In the genomic region with DNA sequence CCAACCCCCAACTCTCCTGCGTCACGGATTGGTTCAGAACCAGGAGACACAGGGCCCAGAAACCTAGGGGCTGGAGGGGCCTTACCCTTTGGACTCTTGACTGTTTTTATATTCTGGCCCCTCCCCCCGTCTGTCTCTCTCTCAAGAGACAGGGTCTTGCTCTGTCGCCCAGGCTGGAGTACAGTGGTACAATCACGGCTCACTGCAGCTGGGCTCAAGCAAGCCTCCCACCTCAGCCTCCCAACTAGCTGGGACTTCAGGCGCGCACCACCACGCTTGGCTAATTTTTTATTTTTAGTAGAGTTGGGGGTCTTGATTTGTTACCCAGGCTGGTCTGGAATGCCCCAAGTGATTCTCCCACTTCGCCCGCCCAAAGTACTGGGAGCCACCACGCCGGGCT, we compare ENCODE assay signal across 1 cellular context.
TF ChIP-seq lines count a peak whose summit lies in the region.

No MANE protein-coding gene starts in this region.

TF ChIP-seq in HepG2, 621 proteins besides CTCF, POLR2A, EP300 and RAD21 (continued from another document):
- no peak for TF ChIP-seq PCBP1 (IDR thresholded peaks at IDR 0.05; ENCODE audit: borderline replicate concordance, low read depth, low read length)
- TF ChIP-seq, protein P1, sequence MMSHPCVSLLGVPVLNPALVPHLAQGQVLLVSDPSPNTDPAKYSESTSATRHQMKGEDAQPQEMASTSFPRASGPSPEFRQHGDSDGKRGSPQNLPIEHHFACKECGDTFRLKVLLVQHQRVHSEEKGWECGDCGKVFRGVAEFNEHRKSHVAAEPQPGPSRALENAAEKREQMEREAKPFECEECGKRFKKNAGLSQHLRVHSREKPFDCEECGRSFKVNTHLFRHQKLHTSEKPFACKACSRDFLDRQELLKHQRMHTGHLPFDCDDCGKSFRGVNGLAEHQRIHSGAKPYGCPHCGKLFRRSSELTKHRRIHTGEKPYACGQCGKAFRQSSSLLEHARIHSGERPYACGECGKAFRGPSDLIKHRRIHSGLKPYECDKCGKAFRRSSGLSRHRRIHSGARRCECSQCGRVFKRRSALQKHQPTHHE (CRISPR knock-in tag; IDR thresholded peaks at IDR 0.05; ENCODE audit: borderline replicate concordance), result no peak
- no peak for TF ChIP-seq HNRNPK (IDR thresholded peaks at IDR 0.05; ENCODE audit: low read depth, low read length, poor library complexity, severe bottlenecking)
- TF ChIP-seq ZNF224 (CRISPR knock-in tag; IDR thresholded peaks at IDR 0.05), result no peak
- TF ChIP-seq FOXA1 (IDR thresholded peaks at IDR 0.05), result no peak
- no peak for TF ChIP-seq FOXA1 (CRISPR knock-in tag; IDR thresholded peaks at IDR 0.05)
- TF ChIP-seq AFF4 (CRISPR knock-in tag; IDR thresholded peaks at IDR 0.05), result no peak
- TF ChIP-seq ZNF230 (CRISPR knock-in tag; IDR thresholded peaks at IDR 0.05), result no peak
- TF ChIP-seq, protein P2, sequence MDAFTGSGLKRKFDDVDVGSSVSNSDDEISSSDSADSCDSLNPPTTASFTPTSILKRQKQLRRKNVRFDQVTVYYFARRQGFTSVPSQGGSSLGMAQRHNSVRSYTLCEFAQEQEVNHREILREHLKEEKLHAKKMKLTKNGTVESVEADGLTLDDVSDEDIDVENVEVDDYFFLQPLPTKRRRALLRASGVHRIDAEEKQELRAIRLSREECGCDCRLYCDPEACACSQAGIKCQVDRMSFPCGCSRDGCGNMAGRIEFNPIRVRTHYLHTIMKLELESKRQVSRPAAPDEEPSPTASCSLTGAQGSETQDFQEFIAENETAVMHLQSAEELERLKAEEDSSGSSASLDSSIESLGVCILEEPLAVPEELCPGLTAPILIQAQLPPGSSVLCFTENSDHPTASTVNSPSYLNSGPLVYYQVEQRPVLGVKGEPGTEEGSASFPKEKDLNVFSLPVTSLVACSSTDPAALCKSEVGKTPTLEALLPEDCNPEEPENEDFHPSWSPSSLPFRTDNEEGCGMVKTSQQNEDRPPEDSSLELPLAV (CRISPR knock-in tag; conservative IDR thresholded peaks at IDR 0.05; ENCODE audit: low read depth), result no peak
- TF ChIP-seq THYN1 (CRISPR knock-in tag; IDR thresholded peaks at IDR 0.05; ENCODE audit: borderline replicate concordance, low read depth), result no peak
- peak; percentile 85 for TF ChIP-seq ZNF121 (CRISPR knock-in tag; IDR thresholded peaks at IDR 0.05)
- no peak for TF ChIP-seq CCDC6 (CRISPR knock-in tag; IDR thresholded peaks at IDR 0.05)
- TF ChIP-seq, protein P3, sequence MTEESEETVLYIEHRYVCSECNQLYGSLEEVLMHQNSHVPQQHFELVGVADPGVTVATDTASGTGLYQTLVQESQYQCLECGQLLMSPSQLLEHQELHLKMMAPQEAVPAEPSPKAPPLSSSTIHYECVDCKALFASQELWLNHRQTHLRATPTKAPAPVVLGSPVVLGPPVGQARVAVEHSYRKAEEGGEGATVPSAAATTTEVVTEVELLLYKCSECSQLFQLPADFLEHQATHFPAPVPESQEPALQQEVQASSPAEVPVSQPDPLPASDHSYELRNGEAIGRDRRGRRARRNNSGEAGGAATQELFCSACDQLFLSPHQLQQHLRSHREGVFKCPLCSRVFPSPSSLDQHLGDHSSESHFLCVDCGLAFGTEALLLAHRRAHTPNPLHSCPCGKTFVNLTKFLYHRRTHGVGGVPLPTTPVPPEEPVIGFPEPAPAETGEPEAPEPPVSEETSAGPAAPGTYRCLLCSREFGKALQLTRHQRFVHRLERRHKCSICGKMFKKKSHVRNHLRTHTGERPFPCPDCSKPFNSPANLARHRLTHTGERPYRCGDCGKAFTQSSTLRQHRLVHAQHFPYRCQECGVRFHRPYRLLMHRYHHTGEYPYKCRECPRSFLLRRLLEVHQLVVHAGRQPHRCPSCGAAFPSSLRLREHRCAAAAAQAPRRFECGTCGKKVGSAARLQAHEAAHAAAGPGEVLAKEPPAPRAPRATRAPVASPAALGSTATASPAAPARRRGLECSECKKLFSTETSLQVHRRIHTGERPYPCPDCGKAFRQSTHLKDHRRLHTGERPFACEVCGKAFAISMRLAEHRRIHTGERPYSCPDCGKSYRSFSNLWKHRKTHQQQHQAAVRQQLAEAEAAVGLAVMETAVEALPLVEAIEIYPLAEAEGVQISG (CRISPR knock-in tag; IDR thresholded peaks at IDR 0.05), result no peak
- no peak for TF ChIP-seq ZNF367 (CRISPR knock-in tag; IDR thresholded peaks at IDR 0.05; ENCODE audit: borderline replicate concordance)
- peak; percentile 41; the same call in 1 of the 2 replicates for TF ChIP-seq ZNF460 (CRISPR knock-in tag; IDR thresholded peaks at IDR 0.05; ENCODE audit: borderline replicate concordance)
TF ChIP-seq in HepG2: peak in this region for 3.
